Comparison of ENCODE assay signal across 1 cellular context in the genomic region with DNA sequence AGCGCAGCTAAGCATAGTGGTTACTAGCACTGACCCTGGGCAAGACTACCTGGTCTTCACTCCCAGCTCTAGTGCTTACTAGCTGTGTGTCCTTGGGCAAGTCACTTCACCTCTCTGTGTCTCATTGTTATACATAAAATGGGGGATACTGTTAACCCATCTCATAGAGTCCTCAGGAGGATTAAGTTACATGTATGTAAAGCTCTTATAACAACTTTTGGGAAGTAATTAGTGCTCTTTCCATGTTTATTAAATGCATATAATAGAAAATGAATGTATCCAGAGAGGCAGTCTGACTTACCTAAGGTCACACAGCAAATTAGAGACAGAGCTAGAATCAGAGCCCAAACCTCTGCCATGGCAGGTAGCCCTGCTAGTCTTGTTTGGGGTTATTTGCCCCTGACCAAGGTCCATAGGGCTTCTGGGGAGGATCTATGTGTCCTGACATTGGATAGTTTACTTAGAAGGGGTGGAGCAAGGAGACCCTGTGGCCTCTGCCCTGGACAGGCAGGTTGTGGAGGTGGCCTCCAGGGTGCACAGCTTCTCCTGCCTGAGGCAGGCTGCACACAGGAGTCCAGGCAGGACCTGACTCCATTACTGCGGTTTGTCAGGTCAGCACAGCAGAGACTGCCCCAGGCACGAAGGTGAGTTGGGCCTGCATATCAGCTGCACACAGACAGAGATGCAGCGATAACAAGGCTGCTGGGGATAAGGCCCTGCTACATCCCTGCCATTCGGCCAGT.
A peak's percentile ranks its signal among the peaks of the same experiment; 100 is the strongest.
TF ChIP-seq lines count a peak whose summit lies in the region.

No MANE protein-coding gene starts in this region.

TF ChIP-seq in K562, 482 proteins besides CTCF, POLR2A, EP300 and RAD21 (continued from another document and continues in another):
- TF ChIP-seq, protein P1, sequence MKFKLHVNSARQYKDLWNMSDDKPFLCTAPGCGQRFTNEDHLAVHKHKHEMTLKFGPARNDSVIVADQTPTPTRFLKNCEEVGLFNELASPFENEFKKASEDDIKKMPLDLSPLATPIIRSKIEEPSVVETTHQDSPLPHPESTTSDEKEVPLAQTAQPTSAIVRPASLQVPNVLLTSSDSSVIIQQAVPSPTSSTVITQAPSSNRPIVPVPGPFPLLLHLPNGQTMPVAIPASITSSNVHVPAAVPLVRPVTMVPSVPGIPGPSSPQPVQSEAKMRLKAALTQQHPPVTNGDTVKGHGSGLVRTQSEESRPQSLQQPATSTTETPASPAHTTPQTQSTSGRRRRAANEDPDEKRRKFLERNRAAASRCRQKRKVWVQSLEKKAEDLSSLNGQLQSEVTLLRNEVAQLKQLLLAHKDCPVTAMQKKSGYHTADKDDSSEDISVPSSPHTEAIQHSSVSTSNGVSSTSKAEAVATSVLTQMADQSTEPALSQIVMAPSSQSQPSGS (CRISPR knock-in tag; IDR thresholded peaks at IDR 0.05), result no peak
- TF ChIP-seq YY1 (IDR thresholded peaks at IDR 0.05; ENCODE audit: borderline replicate concordance in 1 of 3, control insufficient read depth in 1 of 3, extremely low read depth in 1 of 3, insufficient read depth in 3 of 3, insufficient read length in 1 of 3, insufficient replicate concordance in 2 of 3, low read depth in 1 of 3, low read length in 2 of 3) (peak in 2 of 3 experiments; percentile 31 to 75), ARHGAP35 (IDR thresholded peaks at IDR 0.05; ENCODE audit: partially characterized antibody) (no peak), SRSF7 (optimal IDR thresholded peaks at IDR 0.05; ENCODE audit: low read depth, low read length) (no peak), IRF9 (tag; IDR thresholded peaks at IDR 0.05) (no peak), TFE3 (CRISPR knock-in tag; IDR thresholded peaks at IDR 0.05) (no peak), SRSF3 (IDR thresholded peaks at IDR 0.05; ENCODE audit: insufficient read depth, low read length) (no peak), DNMT1 (IDR thresholded peaks at IDR 0.05) (no peak), HLTF (IDR thresholded peaks at IDR 0.05) (no peak), SMC3 (conservative IDR thresholded peaks at IDR 0.05; ENCODE audit: insufficient read depth, low read depth, low read length) (no peak), ETV6 (IDR thresholded peaks at IDR 0.05; ENCODE audit: borderline replicate concordance in 1 of 2, low read depth in 2 of 2, low read length in 1 of 2) (no peak), ETV6 (CRISPR knock-in tag; IDR thresholded peaks at IDR 0.05; ENCODE audit: borderline replicate concordance) (no peak), SIN3A (IDR thresholded peaks at IDR 0.05; ENCODE audit: borderline replicate concordance in 2 of 2, control insufficient read depth in 1 of 2, low read depth in 2 of 2, low read length in 2 of 2) (no peak), GABPB2 (CRISPR knock-in tag; conservative IDR thresholded peaks at IDR 0.05) (no peak), ZNF740 (CRISPR knock-in tag; IDR thresholded peaks at IDR 0.05) (no peak), ZNF740 (tag; IDR thresholded peaks at IDR 0.05) (no peak), FOXJ3 (CRISPR knock-in tag; IDR thresholded peaks at IDR 0.05) (no peak), CEBPZ (IDR thresholded peaks at IDR 0.05; ENCODE audit: borderline replicate concordance, low read depth, low read length) (no peak), ZNF592 (IDR thresholded peaks at IDR 0.05) (no peak), ZNF778 (CRISPR knock-in tag; IDR thresholded peaks at IDR 0.05) (no peak), HDAC6 (IDR thresholded peaks at IDR 0.05; ENCODE audit: low read depth, low read length) (no peak), POLR3A (IDR thresholded peaks at IDR 0.05; ENCODE audit: borderline replicate concordance, extremely low read depth, insufficient read depth, insufficient read length) (no peak), ZNF280A (IDR thresholded peaks at IDR 0.05; ENCODE audit: low read depth, partially characterized antibody) (no peak)
- TF ChIP-seq, protein P2, sequence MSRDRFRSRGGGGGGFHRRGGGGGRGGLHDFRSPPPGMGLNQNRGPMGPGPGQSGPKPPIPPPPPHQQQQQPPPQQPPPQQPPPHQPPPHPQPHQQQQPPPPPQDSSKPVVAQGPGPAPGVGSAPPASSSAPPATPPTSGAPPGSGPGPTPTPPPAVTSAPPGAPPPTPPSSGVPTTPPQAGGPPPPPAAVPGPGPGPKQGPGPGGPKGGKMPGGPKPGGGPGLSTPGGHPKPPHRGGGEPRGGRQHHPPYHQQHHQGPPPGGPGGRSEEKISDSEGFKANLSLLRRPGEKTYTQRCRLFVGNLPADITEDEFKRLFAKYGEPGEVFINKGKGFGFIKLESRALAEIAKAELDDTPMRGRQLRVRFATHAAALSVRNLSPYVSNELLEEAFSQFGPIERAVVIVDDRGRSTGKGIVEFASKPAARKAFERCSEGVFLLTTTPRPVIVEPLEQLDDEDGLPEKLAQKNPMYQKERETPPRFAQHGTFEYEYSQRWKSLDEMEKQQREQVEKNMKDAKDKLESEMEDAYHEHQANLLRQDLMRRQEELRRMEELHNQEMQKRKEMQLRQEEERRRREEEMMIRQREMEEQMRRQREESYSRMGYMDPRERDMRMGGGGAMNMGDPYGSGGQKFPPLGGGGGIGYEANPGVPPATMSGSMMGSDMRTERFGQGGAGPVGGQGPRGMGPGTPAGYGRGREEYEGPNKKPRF (IDR thresholded peaks at IDR 0.05; ENCODE audit: low read depth, low read length), result no peak
- TF ChIP-seq, protein P3, sequence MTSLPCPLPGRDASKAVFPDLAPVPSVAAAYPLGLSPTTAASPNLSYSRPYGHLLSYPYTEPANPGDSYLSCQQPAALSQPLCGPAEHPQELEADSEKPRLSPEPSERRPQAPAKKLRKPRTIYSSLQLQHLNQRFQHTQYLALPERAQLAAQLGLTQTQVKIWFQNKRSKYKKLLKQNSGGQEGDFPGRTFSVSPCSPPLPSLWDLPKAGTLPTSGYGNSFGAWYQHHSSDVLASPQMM (CRISPR knock-in tag; IDR thresholded peaks at IDR 0.05), result no peak
- TF ChIP-seq, protein P4, sequence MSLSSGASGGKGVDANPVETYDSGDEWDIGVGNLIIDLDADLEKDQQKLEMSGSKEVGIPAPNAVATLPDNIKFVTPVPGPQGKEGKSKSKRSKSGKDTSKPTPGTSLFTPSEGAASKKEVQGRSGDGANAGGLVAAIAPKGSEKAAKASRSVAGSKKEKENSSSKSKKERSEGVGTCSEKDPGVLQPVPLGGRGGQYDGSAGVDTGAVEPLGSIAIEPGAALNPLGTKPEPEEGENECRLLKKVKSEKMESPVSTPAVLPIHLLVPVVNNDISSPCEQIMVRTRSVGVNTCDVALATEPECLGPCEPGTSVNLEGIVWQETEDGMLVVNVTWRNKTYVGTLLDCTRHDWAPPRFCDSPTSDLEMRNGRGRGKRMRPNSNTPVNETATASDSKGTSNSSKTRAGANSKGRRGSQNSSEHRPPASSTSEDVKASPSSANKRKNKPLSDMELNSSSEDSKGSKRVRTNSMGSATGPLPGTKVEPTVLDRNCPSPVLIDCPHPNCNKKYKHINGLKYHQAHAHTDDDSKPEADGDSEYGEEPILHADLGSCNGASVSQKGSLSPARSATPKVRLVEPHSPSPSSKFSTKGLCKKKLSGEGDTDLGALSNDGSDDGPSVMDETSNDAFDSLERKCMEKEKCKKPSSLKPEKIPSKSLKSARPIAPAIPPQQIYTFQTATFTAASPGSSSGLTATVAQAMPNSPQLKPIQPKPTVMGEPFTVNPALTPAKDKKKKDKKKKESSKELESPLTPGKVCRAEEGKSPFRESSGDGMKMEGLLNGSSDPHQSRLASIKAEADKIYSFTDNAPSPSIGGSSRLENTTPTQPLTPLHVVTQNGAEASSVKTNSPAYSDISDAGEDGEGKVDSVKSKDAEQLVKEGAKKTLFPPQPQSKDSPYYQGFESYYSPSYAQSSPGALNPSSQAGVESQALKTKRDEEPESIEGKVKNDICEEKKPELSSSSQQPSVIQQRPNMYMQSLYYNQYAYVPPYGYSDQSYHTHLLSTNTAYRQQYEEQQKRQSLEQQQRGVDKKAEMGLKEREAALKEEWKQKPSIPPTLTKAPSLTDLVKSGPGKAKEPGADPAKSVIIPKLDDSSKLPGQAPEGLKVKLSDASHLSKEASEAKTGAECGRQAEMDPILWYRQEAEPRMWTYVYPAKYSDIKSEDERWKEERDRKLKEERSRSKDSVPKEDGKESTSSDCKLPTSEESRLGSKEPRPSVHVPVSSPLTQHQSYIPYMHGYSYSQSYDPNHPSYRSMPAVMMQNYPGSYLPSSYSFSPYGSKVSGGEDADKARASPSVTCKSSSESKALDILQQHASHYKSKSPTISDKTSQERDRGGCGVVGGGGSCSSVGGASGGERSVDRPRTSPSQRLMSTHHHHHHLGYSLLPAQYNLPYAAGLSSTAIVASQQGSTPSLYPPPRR (CRISPR knock-in tag; IDR thresholded peaks at IDR 0.05; ENCODE audit: borderline replicate concordance), result no peak
